In the genomic region with DNA sequence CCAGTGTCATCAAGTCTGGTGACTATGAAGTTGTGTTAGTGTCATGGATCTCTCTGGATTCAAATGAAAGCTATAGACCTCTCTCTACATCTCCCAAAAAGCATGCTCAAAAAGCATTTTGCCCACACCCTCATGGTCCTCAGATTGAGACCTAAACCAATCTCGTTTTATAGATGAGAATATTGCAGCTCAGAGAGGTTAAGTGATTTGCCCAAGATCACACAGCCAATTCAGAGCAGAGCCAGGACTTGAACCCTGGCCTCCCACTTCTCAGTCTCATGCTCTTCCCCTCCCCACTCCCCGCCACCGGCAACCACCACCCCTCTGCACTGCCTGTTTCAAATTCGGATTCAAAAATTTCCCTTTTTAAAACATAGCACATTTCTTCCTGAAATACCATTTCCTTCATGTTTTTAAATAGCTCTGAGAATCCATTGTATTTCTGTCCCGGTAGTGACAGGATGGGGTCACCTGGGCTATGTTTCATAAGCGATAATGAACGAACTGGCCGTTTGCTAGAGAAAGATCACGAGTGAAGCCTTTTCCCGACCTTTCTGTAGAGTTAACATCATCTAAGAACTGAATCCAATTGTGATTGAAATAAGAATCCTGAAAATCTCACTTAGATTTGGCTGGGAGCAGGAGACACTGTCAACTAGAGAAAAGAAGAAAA, we compare ENCODE assay signal across 22 cellular contexts. TPM values are rescaled to one million over a fixed set of nuclear protein-coding genes. Genes with fewer than 3 reads are reported as not detected.
A peak's percentile ranks its signal among the peaks of the same experiment; 100 is the strongest.
DNase-seq lines count a peak whose midpoint lies in the region; ATAC-seq, FAIRE-seq and TF ChIP-seq lines count a peak whose summit lies in the region.
"Had no signal": no experiment of that assay in that cellular context is flagged by ENCODE, and none has a peak within 500 bp of the region (broad histone marks: within the 10 kb centered on the region; RNA-seq: fewer than 3 reads in every experiment).

No MANE protein-coding gene starts in this region.

- peaks cover 31% of the 10 kb centered on the region for H3K4me1 Mint-ChIP-seq in neural crest cell
- H3K4me1 Mint-ChIP-seq: CD14-positive monocyte; CD8-positive, alpha-beta memory T cell had no signal

- H3K27me3 ChIP-seq in BLaER1 treated with 17β-estradiol and CSF1 and Interleukin-3, amounts not matched to agents 10 nM and 100 nM: no peaks in the 10 kb centered on the region

- no peaks in the 10 kb centered on the region for H4K20me1 ChIP-seq in BLaER1 treated with 17β-estradiol and CSF1 and Interleukin-3, amounts not matched to agents 10 nM and 100 nM

- no peak for FAIRE-seq in A549 (lab: Jason Lieb, UNC)
- FAIRE-seq: D721Med, GM12878, GM18507 had no signal

- ATAC-seq in A549 (no peak), GM19455 (IDR thresholded peaks at IDR 0.05; ENCODE audit: unreplicated experiment) (no peak), GM18498 (IDR thresholded peaks at IDR 0.05; ENCODE audit: unreplicated experiment) (no peak), left cardiac atrium (no peak)
- ATAC-seq: GM12878, HCT116 had no signal

- TF ChIP-seq POLR2A in A549 (IDR thresholded peaks at IDR 0.05; ENCODE audit: low read length): no peak

- H3K27me3 Mint-ChIP-seq in neural crest cell (ENCODE audit: low read depth): no peaks in the 10 kb centered on the region
- H3K27me3 Mint-ChIP-seq: CD8-positive, alpha-beta memory T cell had no signal

- H3K27ac Mint-ChIP-seq in neural crest cell (ENCODE audit: unreplicated experiment): peak overlapping the region; percentile 3
- H3K27ac Mint-ChIP-seq: CD14-positive monocyte; CD4-positive, alpha-beta T cell; CD8-positive, alpha-beta memory T cell; H9 had no signal

- H3K9me3 Mint-ChIP-seq in neural crest cell: no peaks in the 10 kb centered on the region
- H3K9me3 Mint-ChIP-seq: CD4-positive, alpha-beta T cell; CD8-positive, alpha-beta memory T cell; H9 had no signal

- no peak overlapping the region for H3K9ac ChIP-seq in BLaER1 treated with 17β-estradiol and CSF1 and Interleukin-3, amounts not matched to agents 10 nM and 100 nM
- H3K9ac ChIP-seq: GM23248 had no signal

- CTCF ChIA-PET in A549 (lab: Yijun Ruan, JAX): interaction anchor here (0.7 to 1.7 kb wide), 5 partner anchors 13 to 125 kb away, joined by 3 to 6 read pairs (median 3); partner anchors contain the start of gene OXTR

- H3K4me3 ChIP-seq in A549: no peak overlapping the region
- H3K4me3 ChIP-seq in BLaER1 treated with 17β-estradiol and CSF1 and Interleukin-3, amounts not matched to agents 10 nM and 100 nM: no peak overlapping the region
- H3K4me3 ChIP-seq: GM12878, GM23248 had no signal

- DNase-seq in A549 (ENCODE audit: low read depth in 1 of 2, low spot score in 1 of 2) (no peak), dermis blood vessel endothelial cell (peak; percentile 19), neural crest cell (ENCODE audit: low read depth, low spot score) (no peak), SKM-1 treated with dmso at 0.1 percent for 144 hours (lab: John Stamatoyannopoulos, UW; ENCODE audit: unreplicated experiment) (no peak), left cardiac atrium (no peak)
- DNase-seq: 8988T; CD4-positive, alpha-beta T cell; CD8-positive, alpha-beta memory T cell; DMS 273 treated with DMSO at 0.1 percent for 48 hours; DMS79; EL; GDM1; GM23248; H9 had no signal

- no peak overlapping the region for H3K4me3 Mint-ChIP-seq in neural crest cell
- H3K4me3 Mint-ChIP-seq: CD14-positive monocyte; CD4-positive, alpha-beta T cell; CD8-positive, alpha-beta memory T cell; H9 had no signal

- WGBS in A549 (ENCODE audit: missing lambda C conversion rate): 68% methylated on average over 10 of the region's 10 CpGs

- no peaks in the 10 kb centered on the region for H3K4me1 ChIP-seq in A549
- H3K4me1 ChIP-seq in BLaER1 treated with 17β-estradiol and CSF1 and Interleukin-3, amounts not matched to agents 10 nM and 100 nM: peaks cover 0 to 27% (median 22%) of the 10 kb centered on the region in 10 experiments; a peak in 15 of 20 replicates

- no peak for TF ChIP-seq CTCF in A549 (IDR thresholded peaks at IDR 0.05)
- no peak for TF ChIP-seq CTCF in neural crest cell (conservative IDR thresholded peaks at IDR 0.05)

- TF ChIP-seq EP300 in A549 (IDR thresholded peaks at IDR 0.05): no peak

- no peak for TF ChIP-seq RAD21 in A549 (conservative IDR thresholded peaks at IDR 0.05 in 1 of 2, IDR thresholded peaks at IDR 0.05 in 1 of 2)

- H3K27ac ChIP-seq in A549: no peak overlapping the region
- no peak overlapping the region for H3K27ac ChIP-seq in BLaER1 treated with 17β-estradiol and CSF1 and Interleukin-3, amounts not matched to agents 10 nM and 100 nM
- H3K27ac ChIP-seq: GM23248 had no signal

- H3K36me3 ChIP-seq in BLaER1 treated with 17β-estradiol and CSF1 and Interleukin-3, amounts not matched to agents 10 nM and 100 nM: no peaks in the 10 kb centered on the region

- intact Hi-C loops in left cardiac atrium (cut with DNase I): no loop called here

- POLR2A ChIA-PET in A549 (lab: Yijun Ruan, JAX): no interaction called here

- no peaks in the 10 kb centered on the region for H3K9me3 ChIP-seq in A549
- H3K9me3 ChIP-seq in BLaER1 treated with 17β-estradiol and CSF1 and Interleukin-3, amounts not matched to agents 10 nM and 100 nM (replicated peaks in 1 of 11): no peaks in the 10 kb centered on the region

- H3K4me2 ChIP-seq in A549: no peak overlapping the region
- H3K4me2 ChIP-seq in BLaER1 treated with 17β-estradiol and CSF1 and Interleukin-3, amounts not matched to agents 10 nM and 100 nM: peak overlapping the region in 8 of 11 experiments; percentile 11 to 78 (median 68); a peak in 14 of 22 replicates

- no peaks in the 10 kb centered on the region for H3K36me3 Mint-ChIP-seq in neural crest cell (ENCODE audit: low read depth)
- H3K36me3 Mint-ChIP-seq: CD14-positive monocyte; CD8-positive, alpha-beta memory T cell had no signal

TF ChIP-seq in A549, 52 proteins besides CTCF, POLR2A, EP300 and RAD21:
- peak; percentile 46 for TF ChIP-seq ZFP36 (IDR thresholded peaks at IDR 0.05; ENCODE audit: borderline replicate concordance, partially characterized antibody)
- no peak for TF ChIP-seq CHD2 (IDR thresholded peaks at IDR 0.05; ENCODE audit: low read length, partially characterized antibody)

RNA-seq across cellular contexts. Expression of gene SSUH2, which starts 0.8 kb away (rescaled TPM):
- 0.59 and 0.86 TPM in 2 replicates for polyA plus RNA-seq in A549 (2011; rRNA removed)
- polyA plus RNA-seq in A549 (2012; cell fraction: cytosol; rRNA removed): 0.52 and 0.54 TPM in 2 replicates
- 3.9 and 4.6 TPM in 2 replicates for polyA plus RNA-seq in A549 (2012; cell fraction: nucleus; rRNA removed)
- 0.35 to 0.56 TPM (median 0.47 TPM) in 3 replicates for polyA plus RNA-seq in A549 (2017; fragmentation: RNase III; extraction: RNeasy Plus Mini Kit Qiagen cat#74134 plus additional on column Dnase treatment)
- polyA minus RNA-seq in A549 (2011; rRNA and poly(A)+ RNA removed): 0.99 and 2.3 TPM in 2 replicates
- not detected in 2 replicates for total RNA-seq in dermis blood vessel endothelial cell
- 14.1 and 18.0 TPM in 2 replicates for total RNA-seq in neural crest cell
- under 1 TPM; 0.71 to 0.91 TPM for total RNA-seq in left cardiac atrium
- total RNA-seq: CD4-positive, alpha-beta T cell; CD8-positive, alpha-beta memory T cell; GM12878 had no signal
- polyA plus RNA-seq: CD14-positive monocyte; CD8-positive, alpha-beta memory T cell had no signal
